ENCODE assay signal across 1 cellular context in genomic region chr7:118153551-118154177, GRCh38.
TF ChIP-seq lines count a peak whose summit lies in the region.

No MANE protein-coding gene starts in this region.

TF ChIP-seq in GM12878, 131 proteins besides CTCF, POLR2A, EP300 and RAD21 (continued from another document):
- TF ChIP-seq BCLAF1 (IDR thresholded peaks at IDR 0.05) = no peak
- no peak for TF ChIP-seq SMAD5 (IDR thresholded peaks at IDR 0.05; ENCODE audit: low read depth)
